In the genomic region with DNA sequence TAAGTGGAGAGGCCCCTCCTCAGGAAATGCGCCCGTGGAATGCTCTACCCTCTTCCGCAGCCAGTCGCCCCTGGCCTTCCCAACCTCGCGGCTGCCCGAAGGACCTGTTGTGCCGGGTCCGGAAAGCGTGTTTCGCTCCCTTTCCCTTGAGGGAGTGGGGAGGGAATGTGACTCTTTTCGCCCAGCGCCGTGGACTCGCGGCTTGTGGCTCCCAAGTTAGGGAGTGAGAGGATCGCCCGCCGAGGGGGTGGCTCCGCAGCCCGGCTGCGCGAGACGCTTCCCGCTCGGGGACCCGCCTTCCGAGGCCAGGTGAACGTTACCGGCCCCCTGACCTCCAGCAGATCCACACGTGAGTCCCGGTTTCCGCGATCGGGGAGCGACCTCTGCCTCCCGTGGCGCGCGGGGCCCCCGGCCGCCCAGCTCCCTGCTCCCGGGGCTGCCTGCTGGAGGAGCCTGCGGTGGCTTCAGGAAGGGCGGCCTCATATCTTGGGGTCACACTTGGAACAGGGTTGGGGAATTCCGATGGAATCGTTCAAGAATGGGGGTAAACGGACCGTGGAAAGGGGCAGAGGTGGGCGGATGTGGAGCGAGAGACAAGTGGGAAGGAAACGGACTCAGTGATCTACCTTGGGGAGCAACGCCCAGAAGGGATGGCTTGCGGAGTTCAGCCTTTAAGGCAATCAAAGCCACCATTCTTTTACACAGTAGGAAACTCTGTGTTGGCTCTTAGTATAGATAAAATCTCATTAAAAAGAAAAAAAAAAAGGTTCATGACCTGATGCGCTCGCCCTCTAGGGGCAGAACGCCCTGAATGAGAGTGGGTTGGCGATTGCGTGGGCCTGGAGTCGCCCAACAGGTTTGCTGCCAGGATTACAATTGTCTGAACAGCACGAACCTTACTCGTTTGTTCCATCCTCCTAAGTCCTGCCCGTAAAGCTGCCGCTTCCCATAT, we compare ENCODE assay signal across 8 cellular contexts. TPM values are rescaled to one million over a fixed set of nuclear protein-coding genes. Genes with fewer than 3 reads are reported as not detected.
DNase-seq lines count a peak whose midpoint lies in the region; ATAC-seq and TF ChIP-seq lines count a peak whose summit lies in the region.

No MANE protein-coding gene starts in this region.

- H3K36me3 ChIP-seq in iPS-15b (ENCODE audit: control insufficient read depth, insufficient read depth, low read length) (no peaks in the 10 kb centered on the region), skeletal muscle satellite cell (ENCODE audit: insufficient read depth, low read length) (no peaks in the 10 kb centered on the region)

- H3K9me3 ChIP-seq in iPS-15b (ENCODE audit: control insufficient read depth, insufficient read depth, low read length) = no peaks in the 10 kb centered on the region
- no peaks in the 10 kb centered on the region for H3K9me3 ChIP-seq in skeletal muscle satellite cell (replicated peaks; ENCODE audit: low read length)

- no peaks in the 10 kb centered on the region for H3K4me1 ChIP-seq in iPS-15b (ENCODE audit: control insufficient read depth, insufficient read depth, low read length)
- peaks cover 13% of the 10 kb centered on the region for H3K4me1 ChIP-seq in skeletal muscle satellite cell (ENCODE audit: control insufficient read depth, insufficient read depth, low read length)

- in situ Hi-C loops in astrocyte of the spinal cord (cut with HindIII; ENCODE audit: low sequenced_read_pairs) = no loop called here

- peak; percentile 22 for TF ChIP-seq CTCF in astrocyte of the spinal cord (IDR thresholded peaks at IDR 0.05; ENCODE audit: low read depth, low read length)

- H3K27me3 ChIP-seq in iPS-15b (ENCODE audit: control insufficient read depth, insufficient read depth, low read length) (peaks cover 27% of the 10 kb centered on the region), skeletal muscle satellite cell (ENCODE audit: control insufficient read depth, insufficient read depth, low read length) (no peaks in the 10 kb centered on the region)

- no peak for ATAC-seq in GM18858 (IDR thresholded peaks at IDR 0.05; ENCODE audit: unreplicated experiment)
- no peak for ATAC-seq in GM18907 (IDR thresholded peaks at IDR 0.05; ENCODE audit: unreplicated experiment)

- H3K9ac ChIP-seq in iPS-15b (ENCODE audit: low read depth, low read length) (peak overlapping the region; percentile 86), skeletal muscle satellite cell (ENCODE audit: low read depth, low read length) (peak overlapping the region; percentile 53)

- peak overlapping the region; percentile 99 for H3K4me2 ChIP-seq in skeletal muscle satellite cell (ENCODE audit: low read length)

- peak overlapping the region; percentile 58 for H3K4me3 ChIP-seq in astrocyte of the spinal cord (ENCODE audit: low read depth, low read length)
- peak overlapping the region; percentile 81 for H3K4me3 ChIP-seq in iPS-15b (ENCODE audit: low read depth, low read length)
- H3K4me3 ChIP-seq in skeletal muscle satellite cell (ENCODE audit: low read length) = peak overlapping the region; percentile 76

- peak; percentile 14 to 29 for DNase-seq in activated CD4-positive, alpha-beta T cell treated with anti-CD3 and anti-CD28 coated beads for 4 hours
- no peak for DNase-seq in activated CD4-positive, alpha-beta T cell treated with anti-CD3 and anti-CD28 coated beads for 1 hour
- DNase-seq in NCI-H510A (lab: John Stamatoyannopoulos, UW) = peak; percentile 12
- no peak for DNase-seq in astrocyte of the spinal cord (ENCODE audit: low read depth, low spot score)

RNA-seq across cellular contexts. Expression of a gene that starts 0.9 kb away (rescaled TPM):
- total RNA-seq in skeletal muscle satellite cell (2012; rRNA removed) = 2.2 and 3.8 TPM in 2 replicates

Comparison
In these comparisons a context has a peak if more than half of its experiments do, and no peak if none do; other contexts are left out.
1. DNase-seq: peak in activated CD4-positive, alpha-beta T cell treated with anti-CD3 and anti-CD28 coated beads for 4 hours (2 of 2) and NCI-H510A (single experiment); none in activated CD4-positive, alpha-beta T cell treated with anti-CD3 and anti-CD28 coated beads for 1 hour (single experiment) and astrocyte of the spinal cord (single experiment).
2. Peak in every context shown above with its lines, with median percentiles within 50 percentile points of each other: H3K4me3 ChIP-seq.